In genomic region chr2:219253753-219254589, GRCh38 we compare ENCODE assay signal across 1 cellular context.
TF ChIP-seq lines count a peak whose summit lies in the region.

Gene TUBA4A, minus strand, starts transcription at chr2:219253918. Its CDS starts 60 bp downstream, at chr2:219253858.

TF ChIP-seq in K562, 482 proteins besides CTCF, POLR2A, EP300 and RAD21 (continued from another document):
- TF ChIP-seq ZBTB7A (IDR thresholded peaks at IDR 0.05; ENCODE audit: borderline replicate concordance, control insufficient read depth, low read depth, low read length) (peak; percentile 50), POLR2B (IDR thresholded peaks at IDR 0.05; ENCODE audit: low read depth, partially characterized antibody) (peak; percentile 71), ZNF518B (CRISPR knock-in tag; IDR thresholded peaks at IDR 0.05) (no peak), HNRNPK (IDR thresholded peaks at IDR 0.05; ENCODE audit: low read depth, low read length, poor library complexity, severe bottlenecking) (no peak), TAF1 (IDR thresholded peaks at IDR 0.05; ENCODE audit: control insufficient read depth, extremely low read depth, insufficient read depth, low read length, severe bottlenecking) (peak; percentile 63), ELF1 (tag; IDR thresholded peaks at IDR 0.05) (peak; percentile 53), HMGN3 (IDR thresholded peaks at IDR 0.05; ENCODE audit: borderline replicate concordance, extremely low read depth, insufficient read length, low read depth, low read length) (peak; percentile 55), PHF8 (IDR thresholded peaks at IDR 0.05; ENCODE audit: borderline replicate concordance, low read length) (peak; percentile 73; the same call in 1 of the 2 replicates), CEBPZ (IDR thresholded peaks at IDR 0.05; ENCODE audit: borderline replicate concordance, low read depth, low read length) (no peak), CXXC5 (CRISPR knock-in tag; IDR thresholded peaks at IDR 0.05) (peak; percentile 59), EP400 (IDR thresholded peaks at IDR 0.05) (0 out of 2 replicates have a peak, but pooled peaks have one; percentile 1), CTBP1 (IDR thresholded peaks at IDR 0.05; ENCODE audit: borderline replicate concordance) (peak; percentile 71), TBL1XR1 (IDR thresholded peaks at IDR 0.05; ENCODE audit: low read length in 2 of 2) (no peak), HNRNPL (IDR thresholded peaks at IDR 0.05; ENCODE audit: low read depth, low read length) (0 out of 2 replicates have a peak, but pooled peaks have one; percentile 55), FOSL1 (tag; conservative IDR thresholded peaks at IDR 0.05) (0 out of 2 replicates have a peak, but pooled peaks have one; percentile 5), ZNF778 (CRISPR knock-in tag; IDR thresholded peaks at IDR 0.05) (no peak), POLR2AphosphoS5 (IDR thresholded peaks at IDR 0.05; ENCODE audit: control insufficient read depth, insufficient read depth, low read depth, low read length) (peak; percentile 75; the same call in 1 of the 2 replicates), ZBTB49 (CRISPR knock-in tag; IDR thresholded peaks at IDR 0.05; ENCODE audit: borderline replicate concordance) (no peak), NR4A1 (CRISPR knock-in tag; IDR thresholded peaks at IDR 0.05) (no peak), NR4A1 (tag; IDR thresholded peaks at IDR 0.05) (no peak), NRF1 (conservative IDR thresholded peaks at IDR 0.05 in 1 of 2, IDR thresholded peaks at IDR 0.05 in 1 of 2) (peak; percentile 71 to 77)
TF ChIP-seq in K562: peak in this region for 38.
